Comparison of ENCODE assay signal across 1 cellular context in the genomic region with DNA sequence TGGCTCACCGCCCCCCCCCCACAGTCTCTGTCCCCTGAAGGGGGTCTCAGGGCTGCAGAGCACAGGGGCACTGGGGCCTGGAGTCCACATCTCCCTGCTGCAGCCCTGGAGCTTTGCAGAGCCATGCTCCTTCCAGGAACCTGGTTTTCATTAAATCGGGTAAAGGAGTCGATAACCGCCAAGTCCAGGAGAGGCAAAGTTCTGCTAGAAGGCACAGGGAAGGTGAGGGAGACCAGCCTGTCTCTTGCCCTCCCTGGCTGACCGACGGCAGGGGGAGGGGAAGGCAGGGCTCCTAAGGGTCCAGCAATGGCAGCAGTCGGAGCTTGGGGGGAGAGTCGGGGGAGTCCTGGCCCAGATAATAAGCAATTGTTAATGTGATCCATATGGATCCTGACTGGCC.
TF ChIP-seq lines count a peak whose summit lies in the region.

No MANE protein-coding gene starts in this region.

TF ChIP-seq in WTC11, 78 proteins besides CTCF, POLR2A, EP300 and RAD21 (continued from another document):
- TF ChIP-seq, protein P1, sequence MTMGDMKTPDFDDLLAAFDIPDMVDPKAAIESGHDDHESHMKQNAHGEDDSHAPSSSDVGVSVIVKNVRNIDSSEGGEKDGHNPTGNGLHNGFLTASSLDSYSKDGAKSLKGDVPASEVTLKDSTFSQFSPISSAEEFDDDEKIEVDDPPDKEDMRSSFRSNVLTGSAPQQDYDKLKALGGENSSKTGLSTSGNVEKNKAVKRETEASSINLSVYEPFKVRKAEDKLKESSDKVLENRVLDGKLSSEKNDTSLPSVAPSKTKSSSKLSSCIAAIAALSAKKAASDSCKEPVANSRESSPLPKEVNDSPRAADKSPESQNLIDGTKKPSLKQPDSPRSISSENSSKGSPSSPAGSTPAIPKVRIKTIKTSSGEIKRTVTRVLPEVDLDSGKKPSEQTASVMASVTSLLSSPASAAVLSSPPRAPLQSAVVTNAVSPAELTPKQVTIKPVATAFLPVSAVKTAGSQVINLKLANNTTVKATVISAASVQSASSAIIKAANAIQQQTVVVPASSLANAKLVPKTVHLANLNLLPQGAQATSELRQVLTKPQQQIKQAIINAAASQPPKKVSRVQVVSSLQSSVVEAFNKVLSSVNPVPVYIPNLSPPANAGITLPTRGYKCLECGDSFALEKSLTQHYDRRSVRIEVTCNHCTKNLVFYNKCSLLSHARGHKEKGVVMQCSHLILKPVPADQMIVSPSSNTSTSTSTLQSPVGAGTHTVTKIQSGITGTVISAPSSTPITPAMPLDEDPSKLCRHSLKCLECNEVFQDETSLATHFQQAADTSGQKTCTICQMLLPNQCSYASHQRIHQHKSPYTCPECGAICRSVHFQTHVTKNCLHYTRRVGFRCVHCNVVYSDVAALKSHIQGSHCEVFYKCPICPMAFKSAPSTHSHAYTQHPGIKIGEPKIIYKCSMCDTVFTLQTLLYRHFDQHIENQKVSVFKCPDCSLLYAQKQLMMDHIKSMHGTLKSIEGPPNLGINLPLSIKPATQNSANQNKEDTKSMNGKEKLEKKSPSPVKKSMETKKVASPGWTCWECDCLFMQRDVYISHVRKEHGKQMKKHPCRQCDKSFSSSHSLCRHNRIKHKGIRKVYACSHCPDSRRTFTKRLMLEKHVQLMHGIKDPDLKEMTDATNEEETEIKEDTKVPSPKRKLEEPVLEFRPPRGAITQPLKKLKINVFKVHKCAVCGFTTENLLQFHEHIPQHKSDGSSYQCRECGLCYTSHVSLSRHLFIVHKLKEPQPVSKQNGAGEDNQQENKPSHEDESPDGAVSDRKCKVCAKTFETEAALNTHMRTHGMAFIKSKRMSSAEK (CRISPR knock-in tag; IDR thresholded peaks at IDR 0.05; ENCODE audit: borderline replicate concordance), result no peak
- TF ChIP-seq NFATC4 (CRISPR knock-in tag; IDR thresholded peaks at IDR 0.05) (no peak), SOX15 (CRISPR knock-in tag; IDR thresholded peaks at IDR 0.05) (no peak), TEAD1 (CRISPR knock-in tag; IDR thresholded peaks at IDR 0.05) (no peak), GRHL2 (CRISPR knock-in tag; IDR thresholded peaks at IDR 0.05; ENCODE audit: insufficient replicate concordance, severe bottlenecking) (no peak), SMAD3 (CRISPR knock-in tag; IDR thresholded peaks at IDR 0.05; ENCODE audit: borderline replicate concordance) (no peak)
- TF ChIP-seq, protein P2, sequence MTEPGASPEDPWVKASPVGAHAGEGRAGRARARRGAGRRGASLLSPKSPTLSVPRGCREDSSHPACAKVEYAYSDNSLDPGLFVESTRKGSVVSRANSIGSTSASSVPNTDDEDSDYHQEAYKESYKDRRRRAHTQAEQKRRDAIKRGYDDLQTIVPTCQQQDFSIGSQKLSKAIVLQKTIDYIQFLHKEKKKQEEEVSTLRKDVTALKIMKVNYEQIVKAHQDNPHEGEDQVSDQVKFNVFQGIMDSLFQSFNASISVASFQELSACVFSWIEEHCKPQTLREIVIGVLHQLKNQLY (CRISPR knock-in tag; IDR thresholded peaks at IDR 0.05), result no peak
- TF ChIP-seq, protein P3, sequence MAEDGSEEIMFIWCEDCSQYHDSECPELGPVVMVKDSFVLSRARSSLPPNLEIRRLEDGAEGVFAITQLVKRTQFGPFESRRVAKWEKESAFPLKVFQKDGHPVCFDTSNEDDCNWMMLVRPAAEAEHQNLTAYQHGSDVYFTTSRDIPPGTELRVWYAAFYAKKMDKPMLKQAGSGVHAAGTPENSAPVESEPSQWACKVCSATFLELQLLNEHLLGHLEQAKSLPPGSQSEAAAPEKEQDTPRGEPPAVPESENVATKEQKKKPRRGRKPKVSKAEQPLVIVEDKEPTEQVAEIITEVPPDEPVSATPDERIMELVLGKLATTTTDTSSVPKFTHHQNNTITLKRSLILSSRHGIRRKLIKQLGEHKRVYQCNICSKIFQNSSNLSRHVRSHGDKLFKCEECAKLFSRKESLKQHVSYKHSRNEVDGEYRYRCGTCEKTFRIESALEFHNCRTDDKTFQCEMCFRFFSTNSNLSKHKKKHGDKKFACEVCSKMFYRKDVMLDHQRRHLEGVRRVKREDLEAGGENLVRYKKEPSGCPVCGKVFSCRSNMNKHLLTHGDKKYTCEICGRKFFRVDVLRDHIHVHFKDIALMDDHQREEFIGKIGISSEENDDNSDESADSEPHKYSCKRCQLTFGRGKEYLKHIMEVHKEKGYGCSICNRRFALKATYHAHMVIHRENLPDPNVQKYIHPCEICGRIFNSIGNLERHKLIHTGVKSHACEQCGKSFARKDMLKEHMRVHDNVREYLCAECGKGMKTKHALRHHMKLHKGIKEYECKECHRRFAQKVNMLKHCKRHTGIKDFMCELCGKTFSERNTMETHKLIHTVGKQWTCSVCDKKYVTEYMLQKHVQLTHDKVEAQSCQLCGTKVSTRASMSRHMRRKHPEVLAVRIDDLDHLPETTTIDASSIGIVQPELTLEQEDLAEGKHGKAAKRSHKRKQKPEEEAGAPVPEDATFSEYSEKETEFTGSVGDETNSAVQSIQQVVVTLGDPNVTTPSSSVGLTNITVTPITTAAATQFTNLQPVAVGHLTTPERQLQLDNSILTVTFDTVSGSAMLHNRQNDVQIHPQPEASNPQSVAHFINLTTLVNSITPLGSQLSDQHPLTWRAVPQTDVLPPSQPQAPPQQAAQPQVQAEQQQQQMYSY (CRISPR knock-in tag; IDR thresholded peaks at IDR 0.05), result no peak
- TF ChIP-seq, protein P4, sequence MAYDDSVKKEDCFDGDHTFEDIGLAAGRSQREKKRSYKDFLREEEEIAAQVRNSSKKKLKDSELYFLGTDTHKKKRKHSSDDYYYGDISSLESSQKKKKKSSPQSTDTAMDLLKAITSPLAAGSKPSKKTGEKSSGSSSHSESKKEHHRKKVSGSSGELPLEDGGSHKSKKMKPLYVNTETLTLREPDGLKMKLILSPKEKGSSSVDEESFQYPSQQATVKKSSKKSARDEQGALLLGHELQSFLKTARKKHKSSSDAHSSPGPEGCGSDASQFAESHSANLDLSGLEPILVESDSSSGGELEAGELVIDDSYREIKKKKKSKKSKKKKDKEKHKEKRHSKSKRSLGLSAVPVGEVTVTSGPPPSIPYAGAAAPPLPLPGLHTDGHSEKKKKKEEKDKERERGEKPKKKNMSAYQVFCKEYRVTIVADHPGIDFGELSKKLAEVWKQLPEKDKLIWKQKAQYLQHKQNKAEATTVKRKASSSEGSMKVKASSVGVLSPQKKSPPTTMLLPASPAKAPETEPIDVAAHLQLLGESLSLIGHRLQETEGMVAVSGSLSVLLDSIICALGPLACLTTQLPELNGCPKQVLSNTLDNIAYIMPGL (CRISPR knock-in tag; IDR thresholded peaks at IDR 0.05), result no peak
- TF ChIP-seq, protein P5, sequence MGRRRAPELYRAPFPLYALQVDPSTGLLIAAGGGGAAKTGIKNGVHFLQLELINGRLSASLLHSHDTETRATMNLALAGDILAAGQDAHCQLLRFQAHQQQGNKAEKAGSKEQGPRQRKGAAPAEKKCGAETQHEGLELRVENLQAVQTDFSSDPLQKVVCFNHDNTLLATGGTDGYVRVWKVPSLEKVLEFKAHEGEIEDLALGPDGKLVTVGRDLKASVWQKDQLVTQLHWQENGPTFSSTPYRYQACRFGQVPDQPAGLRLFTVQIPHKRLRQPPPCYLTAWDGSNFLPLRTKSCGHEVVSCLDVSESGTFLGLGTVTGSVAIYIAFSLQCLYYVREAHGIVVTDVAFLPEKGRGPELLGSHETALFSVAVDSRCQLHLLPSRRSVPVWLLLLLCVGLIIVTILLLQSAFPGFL (CRISPR knock-in tag; IDR thresholded peaks at IDR 0.05; ENCODE audit: borderline replicate concordance), result no peak
